34 cellular contexts compared by ENCODE assay signal in the genomic region with DNA sequence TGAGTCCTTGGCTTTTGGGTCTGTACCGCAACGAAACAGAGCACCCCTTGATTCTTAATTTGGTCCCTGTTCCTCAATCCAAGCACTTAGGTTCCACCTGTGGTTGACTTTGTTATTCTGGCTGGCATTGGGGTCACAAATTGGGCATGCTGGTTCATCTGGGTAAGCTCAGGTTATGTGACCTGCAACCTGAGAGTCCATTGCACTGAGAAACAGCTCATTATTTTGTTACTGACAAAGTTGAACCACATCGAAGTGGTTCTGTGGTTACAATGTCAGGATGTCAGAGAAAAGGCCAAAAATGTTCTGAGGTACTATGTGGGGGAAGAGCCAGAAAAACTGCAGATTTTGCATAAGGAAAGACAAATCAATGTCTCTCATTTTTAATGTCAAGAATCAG.
"Had no signal": no experiment of that assay in that cellular context is flagged by ENCODE, and none has a peak within 500 bp of the region (broad histone marks: within the 10 kb centered on the region; RNA-seq: fewer than 3 reads in every experiment).

No MANE protein-coding gene starts in this region.

- H3K9me3 ChIP-seq: MG63 had no signal

- H3K9ac ChIP-seq: KMS-11 had no signal

- H3K4me2 ChIP-seq: KMS-11 had no signal

- H3K27ac ChIP-seq: KMS-11 had no signal

- DNase-seq: Karpas-422, Kasumi-1, MG63, MM.1S, MV-4-11, NCI-H1048, NCI-H1092, NCI-H1092 treated with DMSO at 0.1 percent for 48 hours, NCI-H1105, NCI-H1105 treated with DMSO at 0.1 percent for 48 hours, NCI-H1417, NCI-H1417 treated with DMSO at 0.1 percent for 48 hours, NCI-H1436, NCI-H1436 treated with DMSO at 0.1 percent for 48 hours, NCI-H146, NCI-H1694, NCI-H1694 treated with DMSO at 0.1 percent for 48 hours, NCI-H187, NCI-H187 treated with DMSO at 0.1 percent for 48 hours, NCI-H1930, NCI-H2029, NCI-H2029 treated with DMSO at 0.1 percent for 48 hours, NCI-H2081, NCI-H2081 treated with DMSO at 0.1 percent for 48 hours, NCI-H2107, NCI-H2171, NCI-H2171 treated with DMSO at 0.1 percent for 48 hours, NCI-H2227 treated with DMSO at 0.1 percent for 48 hours, NCI-H226, NCI-H345, NCI-H446, NCI-H446 treated with DMSO at 0.1 percent for 48 hours, NCI-H510A had no signal

- H3K4me3 ChIP-seq: MG63 had no signal

- H3K27me3 ChIP-seq: MG63 had no signal

- H3K36me3 ChIP-seq: MG63 had no signal
